In genomic region chr3:53753518-53754183, GRCh38 we compare ENCODE assay signal across 11 cellular contexts.
DNase-seq lines count a peak whose midpoint lies in the region; ATAC-seq, FAIRE-seq and TF ChIP-seq lines count a peak whose summit lies in the region.
"Had no signal": no experiment of that assay in that cellular context is flagged by ENCODE, and none has a peak within 500 bp of the region (broad histone marks: within the 10 kb centered on the region; RNA-seq: fewer than 3 reads in every experiment).

No MANE protein-coding gene starts in this region.

- H4K20me1 ChIP-seq in SU-DHL-6 (ENCODE audit: low read depth, low read length) = no peaks in the 10 kb centered on the region

- peaks cover 26% of the 10 kb centered on the region for H3K4me1 Mint-ChIP-seq in activated CD4-positive, alpha-beta T cell treated with anti-CD3 and anti-CD28 coated beads, Interleukin-2, amount 10 ng/mL, durations not matched to agents 24 days and 14 days
- peaks cover 14% of the 10 kb centered on the region in 2 donors for H3K4me1 Mint-ChIP-seq in natural killer cell treated with Interleukin-12 subunit alpha and Interleukin-12 subunit beta and Interleukin-15 and Interleukin-18, amount 100 ng/mL, for 72 hours (ENCODE audit: low read depth in 2 of 2)

- H3K27me3 Mint-ChIP-seq in activated CD4-positive, alpha-beta T cell treated with anti-CD3 and anti-CD28 coated beads, Interleukin-2, amount 10 ng/mL, durations not matched to agents 24 days and 14 days = peaks cover 2% of the 10 kb centered on the region
- H3K27me3 Mint-ChIP-seq in natural killer cell treated with Interleukin-12 subunit alpha and Interleukin-12 subunit beta and Interleukin-15 and Interleukin-18, amount 100 ng/mL, for 72 hours = peaks cover 0 to 2% of the 10 kb centered on the region in 2 donors

- H3F3A ChIP-seq in SU-DHL-6 (ENCODE audit: insufficient read depth) = no peaks in the 10 kb centered on the region

- H3K27ac Mint-ChIP-seq in activated CD4-positive, alpha-beta T cell treated with anti-CD3 and anti-CD28 coated beads, Interleukin-2, amount 10 ng/mL, durations not matched to agents 24 days and 14 days = peak overlapping the region; percentile 38
- H3K27ac Mint-ChIP-seq in natural killer cell treated with Interleukin-12 subunit alpha and Interleukin-12 subunit beta and Interleukin-15 and Interleukin-18, amount 100 ng/mL, for 72 hours = peak overlapping the region; percentile 40 to 55

- intact Hi-C loops in activated CD4-positive, alpha-beta T cell treated with anti-CD3 and anti-CD28 coated beads, Interleukin-2, amount 10 ng/mL, durations not matched to agents 24 days and 14 days (cut with micrococcal nuclease) = no loop called here

- H3K4me2 ChIP-seq in SU-DHL-6 (ENCODE audit: low read depth, low read length, poor library complexity, severe bottlenecking) = peak overlapping the region; percentile 8
- H3K4me2 ChIP-seq: hepatocyte had no signal

- H3K36me3 ChIP-seq in SU-DHL-6 (ENCODE audit: low read length) = no peaks in the 10 kb centered on the region

- H3K4me3 Mint-ChIP-seq in activated CD4-positive, alpha-beta T cell treated with anti-CD3 and anti-CD28 coated beads, Interleukin-2, amount 10 ng/mL, durations not matched to agents 24 days and 14 days = peak overlapping the region; percentile 26
- peak overlapping the region; percentile 2 for H3K4me3 Mint-ChIP-seq in natural killer cell treated with Interleukin-12 subunit alpha and Interleukin-12 subunit beta and Interleukin-15 and Interleukin-18, amount 100 ng/mL, for 72 hours

- H3K4me3 ChIP-seq in SU-DHL-6 (ENCODE audit: insufficient read depth, low read length, poor library complexity, severe bottlenecking) = no peak overlapping the region
- H3K4me3 ChIP-seq: cardiac muscle cell, hepatocyte had no signal

- DNase-seq in activated CD4-positive, alpha-beta T cell treated with anti-CD3 and anti-CD28 coated beads, Interleukin-2, amount 10 ng/mL, durations not matched to agents 24 days and 14 days = peak; percentile 78
- no peak for DNase-seq in activated CD4-positive, alpha-beta T cell treated with anti-CD3 and anti-CD28 coated beads for 1 hour
- DNase-seq in natural killer cell treated with Interleukin-12 subunit alpha and Interleukin-12 subunit beta and Interleukin-15 and Interleukin-18, amount 100 ng/mL, for 72 hours (ENCODE audit: low spot score) = no peak
- DNase-seq in EL = no peak
- no peak for DNase-seq in omental fat pad (ENCODE audit: low spot score)
- DNase-seq in HTR-8/SVneo (ENCODE audit: insufficient read length, low spot score) = no peak

- FAIRE-seq in HTR-8/SVneo (lab: Jason Lieb, UNC) = no peak

- no peaks in the 10 kb centered on the region for H3K79me2 ChIP-seq in SU-DHL-6 (ENCODE audit: insufficient read depth, low read length)
- H3K79me2 ChIP-seq: hepatocyte had no signal

- ATAC-seq in GM21529 (IDR thresholded peaks at IDR 0.05; ENCODE audit: unreplicated experiment) (peak; percentile 34), omental fat pad (ENCODE audit: low FRiP score) (no peak)
- peak in 1 of 2 donors; percentile 63 for ATAC-seq in natural killer cell treated with Interleukin-12 subunit alpha and Interleukin-12 subunit beta and Interleukin-15 and Interleukin-18, amount 100 ng/mL, for 72 hours

- H3K36me3 Mint-ChIP-seq in activated CD4-positive, alpha-beta T cell treated with anti-CD3 and anti-CD28 coated beads, Interleukin-2, amount 10 ng/mL, durations not matched to agents 24 days and 14 days (ENCODE audit: low read depth) = no peaks in the 10 kb centered on the region
- no peaks in the 10 kb centered on the region for H3K36me3 Mint-ChIP-seq in natural killer cell treated with Interleukin-12 subunit alpha and Interleukin-12 subunit beta and Interleukin-15 and Interleukin-18, amount 100 ng/mL, for 72 hours

- no peaks in the 10 kb centered on the region for H3K27me3 ChIP-seq in SU-DHL-6 (ENCODE audit: low read length)
- H3K27me3 ChIP-seq: cardiac muscle cell, hepatocyte had no signal

- H3K9me3 ChIP-seq in SU-DHL-6 (ENCODE audit: insufficient read depth, low read length) = no peaks in the 10 kb centered on the region

- H2AFZ ChIP-seq in SU-DHL-6 (ENCODE audit: low read depth, low read length, severe bottlenecking) = peak overlapping the region; percentile 44
- H2AFZ ChIP-seq: hepatocyte had no signal

- no peak overlapping the region for H3K27ac ChIP-seq in SU-DHL-6 (ENCODE audit: low read depth, low read length)
- H3K27ac ChIP-seq: C4-2B, cardiac muscle cell, hepatocyte had no signal

- H3K9me2 ChIP-seq in SU-DHL-6 (replicated peaks; ENCODE audit: insufficient read depth, low read length) = no peaks in the 10 kb centered on the region

- H3K9ac ChIP-seq in SU-DHL-6 (ENCODE audit: low read length) = no peak overlapping the region

- no peaks in the 10 kb centered on the region for H3K9me3 Mint-ChIP-seq in activated CD4-positive, alpha-beta T cell treated with anti-CD3 and anti-CD28 coated beads, Interleukin-2, amount 10 ng/mL, durations not matched to agents 24 days and 14 days
- no peaks in the 10 kb centered on the region for H3K9me3 Mint-ChIP-seq in natural killer cell treated with Interleukin-12 subunit alpha and Interleukin-12 subunit beta and Interleukin-15 and Interleukin-18, amount 100 ng/mL, for 72 hours

- TF ChIP-seq CTCF in SU-DHL-6 (IDR thresholded peaks at IDR 0.05; ENCODE audit: insufficient read depth, low read length, poor library complexity, severe bottlenecking) (no peak), omental fat pad (IDR thresholded peaks at IDR 0.05) (no peak)
